Comparison of ENCODE assay signal across 9 cellular contexts in genomic region chr3:13141991-13142412, GRCh38.
A peak's percentile ranks its signal among the peaks of the same experiment; 100 is the strongest.
DNase-seq lines count a peak whose midpoint lies in the region; ATAC-seq, FAIRE-seq and TF ChIP-seq lines count a peak whose summit lies in the region.
"Had no signal": no experiment of that assay in that cellular context is flagged by ENCODE, and none has a peak within 500 bp of the region (broad histone marks: within the 10 kb centered on the region; RNA-seq: fewer than 3 reads in every experiment).

No MANE protein-coding gene starts in this region.

- no peak overlapping the region for H3K27ac Mint-ChIP-seq in WTC11

- peaks cover 6% of the 10 kb centered on the region for H3K4me1 Mint-ChIP-seq in WTC11

- in situ Hi-C loops in ACHN (cut with HindIII; ENCODE audit: low pct_ligation_motif_present, low pct_unique_long_range_greater_than_20kb, low sequenced_read_pairs), result no loop called here

- H3K27me3 Mint-ChIP-seq in WTC11 (ENCODE audit: low read depth), result no peaks in the 10 kb centered on the region

- TF ChIP-seq CTCF in WTC11 (IDR thresholded peaks at IDR 0.05), result no peak

- no peaks in the 10 kb centered on the region for H3K36me3 Mint-ChIP-seq in WTC11

- CTCF ChIA-PET in WTC11 (lab: Charles Lee), result interaction anchor here (0.8 to 2.7 kb wide), 8 partner anchors 10 to 506 kb away, joined by 3 to 22 read pairs (median 4); partner anchors contain the start of gene HDAC11

- no peaks in the 10 kb centered on the region for H3K9me3 Mint-ChIP-seq in WTC11

- POLR2A ChIA-PET in WTC11 (lab: Charles Lee), result no interaction called here

- FAIRE-seq in H54 (lab: Jason Lieb, UNC), result no peak

- peak; percentile 23 for DNase-seq in ACHN
- DNase-seq in H54 (ENCODE audit: insufficient read length, low spot score), result peak; percentile 67
- peak; percentile 84 for DNase-seq in WTC11 (ENCODE audit: low spot score)
- DNase-seq in iris pigment epithelial cell (ENCODE audit: low read depth), result peak; percentile 35
- no peak for DNase-seq in NCI-H2196 treated with DMSO at 0.1 percent for 48 hours (lab: John Stamatoyannopoulos, UW; ENCODE audit: unreplicated experiment)
- no peak for DNase-seq in central memory CD4-positive, alpha-beta T cell

- ATAC-seq in WTC11, result peak; percentile 92
- ATAC-seq in HG02884 (IDR thresholded peaks at IDR 0.05; ENCODE audit: unreplicated experiment), result no peak
- no peak for ATAC-seq in GM18520 (IDR thresholded peaks at IDR 0.05; ENCODE audit: unreplicated experiment)
- ATAC-seq: mucosa of descending colon had no signal

- no peak for TF ChIP-seq POLR2A in H54 (IDR thresholded peaks at IDR 0.05; ENCODE audit: low read depth, low read length)

- no peak overlapping the region for H3K4me3 Mint-ChIP-seq in WTC11

TF ChIP-seq in WTC11, 78 proteins besides CTCF, POLR2A, EP300 and RAD21 (continues in another document):
- TF ChIP-seq, protein P1, sequence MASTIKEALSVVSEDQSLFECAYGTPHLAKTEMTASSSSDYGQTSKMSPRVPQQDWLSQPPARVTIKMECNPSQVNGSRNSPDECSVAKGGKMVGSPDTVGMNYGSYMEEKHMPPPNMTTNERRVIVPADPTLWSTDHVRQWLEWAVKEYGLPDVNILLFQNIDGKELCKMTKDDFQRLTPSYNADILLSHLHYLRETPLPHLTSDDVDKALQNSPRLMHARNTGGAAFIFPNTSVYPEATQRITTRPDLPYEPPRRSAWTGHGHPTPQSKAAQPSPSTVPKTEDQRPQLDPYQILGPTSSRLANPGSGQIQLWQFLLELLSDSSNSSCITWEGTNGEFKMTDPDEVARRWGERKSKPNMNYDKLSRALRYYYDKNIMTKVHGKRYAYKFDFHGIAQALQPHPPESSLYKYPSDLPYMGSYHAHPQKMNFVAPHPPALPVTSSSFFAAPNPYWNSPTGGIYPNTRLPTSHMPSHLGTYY (CRISPR knock-in tag; IDR thresholded peaks at IDR 0.05), result no peak
- TF ChIP-seq NFATC4 (CRISPR knock-in tag; IDR thresholded peaks at IDR 0.05) (no peak), ZNF416 (CRISPR knock-in tag; IDR thresholded peaks at IDR 0.05) (no peak), SOX15 (CRISPR knock-in tag; IDR thresholded peaks at IDR 0.05) (no peak), TEAD1 (CRISPR knock-in tag; IDR thresholded peaks at IDR 0.05) (peak; percentile 80; the same call in 1 of the 2 replicates), MAX (CRISPR knock-in tag; IDR thresholded peaks at IDR 0.05) (peak; percentile 39; the same call in 1 of the 2 replicates), ETV6 (CRISPR knock-in tag; IDR thresholded peaks at IDR 0.05) (0 out of 2 replicates have a peak, but pooled peaks have one; percentile 48), USF2 (CRISPR knock-in tag; IDR thresholded peaks at IDR 0.05) (no peak), TCF7 (CRISPR knock-in tag; IDR thresholded peaks at IDR 0.05; ENCODE audit: low read depth) (no peak), EMX1 (CRISPR knock-in tag; IDR thresholded peaks at IDR 0.05) (no peak), TEAD4 (CRISPR knock-in tag; IDR thresholded peaks at IDR 0.05) (peak; percentile 83), GABPB1 (CRISPR knock-in tag; IDR thresholded peaks at IDR 0.05) (no peak), MYBL2 (CRISPR knock-in tag; IDR thresholded peaks at IDR 0.05) (peak; percentile 58; the same call in 1 of the 2 replicates)
- TF ChIP-seq, protein P2, sequence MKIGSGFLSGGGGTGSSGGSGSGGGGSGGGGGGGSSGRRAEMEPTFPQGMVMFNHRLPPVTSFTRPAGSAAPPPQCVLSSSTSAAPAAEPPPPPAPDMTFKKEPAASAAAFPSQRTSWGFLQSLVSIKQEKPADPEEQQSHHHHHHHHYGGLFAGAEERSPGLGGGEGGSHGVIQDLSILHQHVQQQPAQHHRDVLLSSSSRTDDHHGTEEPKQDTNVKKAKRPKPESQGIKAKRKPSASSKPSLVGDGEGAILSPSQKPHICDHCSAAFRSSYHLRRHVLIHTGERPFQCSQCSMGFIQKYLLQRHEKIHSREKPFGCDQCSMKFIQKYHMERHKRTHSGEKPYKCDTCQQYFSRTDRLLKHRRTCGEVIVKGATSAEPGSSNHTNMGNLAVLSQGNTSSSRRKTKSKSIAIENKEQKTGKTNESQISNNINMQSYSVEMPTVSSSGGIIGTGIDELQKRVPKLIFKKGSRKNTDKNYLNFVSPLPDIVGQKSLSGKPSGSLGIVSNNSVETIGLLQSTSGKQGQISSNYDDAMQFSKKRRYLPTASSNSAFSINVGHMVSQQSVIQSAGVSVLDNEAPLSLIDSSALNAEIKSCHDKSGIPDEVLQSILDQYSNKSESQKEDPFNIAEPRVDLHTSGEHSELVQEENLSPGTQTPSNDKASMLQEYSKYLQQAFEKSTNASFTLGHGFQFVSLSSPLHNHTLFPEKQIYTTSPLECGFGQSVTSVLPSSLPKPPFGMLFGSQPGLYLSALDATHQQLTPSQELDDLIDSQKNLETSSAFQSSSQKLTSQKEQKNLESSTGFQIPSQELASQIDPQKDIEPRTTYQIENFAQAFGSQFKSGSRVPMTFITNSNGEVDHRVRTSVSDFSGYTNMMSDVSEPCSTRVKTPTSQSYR (CRISPR knock-in tag; IDR thresholded peaks at IDR 0.05), result 0 out of 2 replicates have a peak, but pooled peaks have one; percentile 50
- TF ChIP-seq, protein P3, sequence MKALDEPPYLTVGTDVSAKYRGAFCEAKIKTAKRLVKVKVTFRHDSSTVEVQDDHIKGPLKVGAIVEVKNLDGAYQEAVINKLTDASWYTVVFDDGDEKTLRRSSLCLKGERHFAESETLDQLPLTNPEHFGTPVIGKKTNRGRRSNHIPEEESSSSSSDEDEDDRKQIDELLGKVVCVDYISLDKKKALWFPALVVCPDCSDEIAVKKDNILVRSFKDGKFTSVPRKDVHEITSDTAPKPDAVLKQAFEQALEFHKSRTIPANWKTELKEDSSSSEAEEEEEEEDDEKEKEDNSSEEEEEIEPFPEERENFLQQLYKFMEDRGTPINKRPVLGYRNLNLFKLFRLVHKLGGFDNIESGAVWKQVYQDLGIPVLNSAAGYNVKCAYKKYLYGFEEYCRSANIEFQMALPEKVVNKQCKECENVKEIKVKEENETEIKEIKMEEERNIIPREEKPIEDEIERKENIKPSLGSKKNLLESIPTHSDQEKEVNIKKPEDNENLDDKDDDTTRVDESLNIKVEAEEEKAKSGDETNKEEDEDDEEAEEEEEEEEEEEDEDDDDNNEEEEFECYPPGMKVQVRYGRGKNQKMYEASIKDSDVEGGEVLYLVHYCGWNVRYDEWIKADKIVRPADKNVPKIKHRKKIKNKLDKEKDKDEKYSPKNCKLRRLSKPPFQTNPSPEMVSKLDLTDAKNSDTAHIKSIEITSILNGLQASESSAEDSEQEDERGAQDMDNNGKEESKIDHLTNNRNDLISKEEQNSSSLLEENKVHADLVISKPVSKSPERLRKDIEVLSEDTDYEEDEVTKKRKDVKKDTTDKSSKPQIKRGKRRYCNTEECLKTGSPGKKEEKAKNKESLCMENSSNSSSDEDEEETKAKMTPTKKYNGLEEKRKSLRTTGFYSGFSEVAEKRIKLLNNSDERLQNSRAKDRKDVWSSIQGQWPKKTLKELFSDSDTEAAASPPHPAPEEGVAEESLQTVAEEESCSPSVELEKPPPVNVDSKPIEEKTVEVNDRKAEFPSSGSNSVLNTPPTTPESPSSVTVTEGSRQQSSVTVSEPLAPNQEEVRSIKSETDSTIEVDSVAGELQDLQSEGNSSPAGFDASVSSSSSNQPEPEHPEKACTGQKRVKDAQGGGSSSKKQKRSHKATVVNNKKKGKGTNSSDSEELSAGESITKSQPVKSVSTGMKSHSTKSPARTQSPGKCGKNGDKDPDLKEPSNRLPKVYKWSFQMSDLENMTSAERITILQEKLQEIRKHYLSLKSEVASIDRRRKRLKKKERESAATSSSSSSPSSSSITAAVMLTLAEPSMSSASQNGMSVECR (CRISPR knock-in tag; IDR thresholded peaks at IDR 0.05; ENCODE audit: borderline replicate concordance), result peak; percentile 78; the same call in 1 of the 2 replicates
- TF ChIP-seq, protein P4, sequence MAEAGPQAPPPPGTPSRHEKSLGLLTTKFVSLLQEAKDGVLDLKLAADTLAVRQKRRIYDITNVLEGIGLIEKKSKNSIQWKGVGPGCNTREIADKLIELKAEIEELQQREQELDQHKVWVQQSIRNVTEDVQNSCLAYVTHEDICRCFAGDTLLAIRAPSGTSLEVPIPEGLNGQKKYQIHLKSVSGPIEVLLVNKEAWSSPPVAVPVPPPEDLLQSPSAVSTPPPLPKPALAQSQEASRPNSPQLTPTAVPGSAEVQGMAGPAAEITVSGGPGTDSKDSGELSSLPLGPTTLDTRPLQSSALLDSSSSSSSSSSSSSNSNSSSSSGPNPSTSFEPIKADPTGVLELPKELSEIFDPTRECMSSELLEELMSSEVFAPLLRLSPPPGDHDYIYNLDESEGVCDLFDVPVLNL (CRISPR knock-in tag; IDR thresholded peaks at IDR 0.05; ENCODE audit: borderline replicate concordance, low read depth), result 0 out of 2 replicates have a peak, but pooled peaks have one; percentile 50
- TF ChIP-seq, protein P5, sequence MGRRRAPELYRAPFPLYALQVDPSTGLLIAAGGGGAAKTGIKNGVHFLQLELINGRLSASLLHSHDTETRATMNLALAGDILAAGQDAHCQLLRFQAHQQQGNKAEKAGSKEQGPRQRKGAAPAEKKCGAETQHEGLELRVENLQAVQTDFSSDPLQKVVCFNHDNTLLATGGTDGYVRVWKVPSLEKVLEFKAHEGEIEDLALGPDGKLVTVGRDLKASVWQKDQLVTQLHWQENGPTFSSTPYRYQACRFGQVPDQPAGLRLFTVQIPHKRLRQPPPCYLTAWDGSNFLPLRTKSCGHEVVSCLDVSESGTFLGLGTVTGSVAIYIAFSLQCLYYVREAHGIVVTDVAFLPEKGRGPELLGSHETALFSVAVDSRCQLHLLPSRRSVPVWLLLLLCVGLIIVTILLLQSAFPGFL (CRISPR knock-in tag; IDR thresholded peaks at IDR 0.05; ENCODE audit: borderline replicate concordance), result no peak

Comparison
In these comparisons a context has a peak if more than half of its experiments do, and no peak if none do; other contexts are left out.
1. DNase-seq: peak in ACHN (single experiment), H54 (single experiment), WTC11 (single experiment) and iris pigment epithelial cell (single experiment); none in NCI-H2196 treated with DMSO at 0.1 percent for 48 hours (single experiment) and central memory CD4-positive, alpha-beta T cell (single experiment).